In genomic region chr14:66680216-66680615, GRCh38 we compare ENCODE assay signal across 33 cellular contexts.
"Had no signal": no experiment of that assay in that cellular context is flagged by ENCODE, and none has a peak within 500 bp of the region (broad histone marks: within the 10 kb centered on the region; RNA-seq: fewer than 3 reads in every experiment).

No MANE protein-coding gene starts in this region.

- H3K36me3 ChIP-seq: brain microvascular endothelial cell had no signal

- H3K27me3 ChIP-seq: brain microvascular endothelial cell had no signal

- H3K27ac ChIP-seq: brain microvascular endothelial cell, PC-9, RWPE1 had no signal

- DNase-seq: activated CD4-positive, alpha-beta T cell treated with anti-CD3 and anti-CD28 coated beads, Interleukin-2, amount 10 ng/mL, durations not matched to agents 24 days and 14 days; activated CD4-positive, alpha-beta T cell treated with anti-CD3 and anti-CD28 coated beads, Interleukin-2, amount 50 U/mL, for 4 hours; activated CD8-positive, alpha-beta T cell treated with anti-CD3 and anti-CD28 coated beads for 36 hours; activated effector memory CD4-positive, alpha-beta T cell treated with anti-CD3 and anti-CD28 coated beads, Interleukin-2, amount 50 U/mL, for 16 hours; activated naive CD4-positive, alpha-beta T cell; activated naive CD4-positive, alpha-beta T cell treated with anti-CD3 and anti-CD28 coated beads, Interleukin-2, amount 50 U/mL, for 16 hours; activated naive CD8-positive, alpha-beta T cell treated with anti-CD3 and anti-CD28 coated beads for 36 hours; activated T-cell treated with anti-CD3 and anti-CD28 coated beads, Interleukin-2, amount 50 U/mL, for 1 hour; activated T-cell treated with anti-CD3 and anti-CD28 coated beads, Interleukin-2, amount 50 U/mL, for 72 hours; amniotic stem cell; aorta; brain microvascular endothelial cell; central memory CD4-positive, alpha-beta T cell; NCI-H1105; NCI-H1417 treated with DMSO at 0.1 percent for 48 hours; NCI-H1694; NCI-H1930; NCI-H2081 treated with DMSO at 0.1 percent for 48 hours; NCI-H226; NCI-H510A; NCI-H69; NK-92 treated with Interleukin-12 subunit alpha and Interleukin-12 subunit beta, amount 100 ng/mL, for 24 hours; PC-9; SIG-M5; SW 1271; T-helper 1 cell; T-helper 2 cell; T-helper 9 cell had no signal

- ATAC-seq: activated CD8-positive, alpha-beta T cell treated with anti-CD3 and anti-CD28 coated beads for 36 hours; activated T-cell treated with anti-CD3 and anti-CD28 coated beads, Interleukin-2, amount 50 U/mL, for 72 hours; activated T-helper 17 cell treated with anti-CD3 and anti-CD28 coated beads, Interleukin-2, amount 50 U/mL, for 72 hours; K562; Right ventricle myocardium inferior had no signal

- FAIRE-seq: K562, RCC 7860 had no signal

- H3K4me3 ChIP-seq: K562, PC-9 had no signal
